8 cellular contexts compared by ENCODE assay signal in genomic region chr16:67169642-67170167, GRCh38. TPM values are rescaled to one million over a fixed set of nuclear protein-coding genes. Genes with fewer than 3 reads are reported as not detected.
A peak's percentile ranks its signal among the peaks of the same experiment; 100 is the strongest.
DNase-seq lines count a peak whose midpoint lies in the region; ATAC-seq and TF ChIP-seq lines count a peak whose summit lies in the region.

No MANE protein-coding gene starts in this region.

- H3K4me3 ChIP-seq in HUES6 (ENCODE audit: low read depth, low read length) (peak overlapping the region; percentile 79), trophoblast cell (ENCODE audit: low read depth, low read length) (no peak overlapping the region)

- H3K36me3 Mint-ChIP-seq in glutamatergic neuron (ENCODE audit: unreplicated experiment): peaks cover 5% of the 10 kb centered on the region

- H3K27me3 Mint-ChIP-seq in glutamatergic neuron (ENCODE audit: unreplicated experiment): peaks cover 32% of the 10 kb centered on the region

- H3K27me3 ChIP-seq in HUES6 (ENCODE audit: control insufficient read depth, insufficient read depth, low read length) (peaks cover 87% of the 10 kb centered on the region), trophoblast cell (ENCODE audit: insufficient read depth, low read length) (peaks cover 63% of the 10 kb centered on the region)

- peak overlapping the region; percentile 82 for H4K8ac ChIP-seq in trophoblast cell (ENCODE audit: low read depth, low read length)

- H2AFZ ChIP-seq in trophoblast cell (ENCODE audit: insufficient read depth, low read length, poor library complexity): peak overlapping the region; percentile 57

- H3K4me2 ChIP-seq in trophoblast cell (ENCODE audit: low read length): peak overlapping the region; percentile 86

- H3K79me2 ChIP-seq in trophoblast cell (ENCODE audit: control insufficient read depth, insufficient read depth, low read length, poor library complexity): peaks cover 1% of the 10 kb centered on the region

- peaks cover 19% of the 10 kb centered on the region for H3K4me1 ChIP-seq in HUES6 (ENCODE audit: control insufficient read depth, insufficient read depth, low read length)
- peaks cover 19 to 28% of the 10 kb centered on the region in 2 experiments for H3K4me1 ChIP-seq in trophoblast cell (ENCODE audit: control insufficient read depth in 1 of 2, insufficient read depth in 2 of 2, low read length in 2 of 2)

- no peak overlapping the region for H2AK5ac ChIP-seq in trophoblast cell (ENCODE audit: low read length)

- H4K12ac ChIP-seq in trophoblast cell (ENCODE audit: low read depth, low read length): peak overlapping the region; percentile 70

- TF ChIP-seq CTCF in glutamatergic neuron (IDR thresholded peaks at IDR 0.05; ENCODE audit: partially characterized antibody, unreplicated experiment): peak; percentile 90

- no peak overlapping the region for H3K4ac ChIP-seq in trophoblast cell (ENCODE audit: low read depth, low read length)

- H3K18ac ChIP-seq in trophoblast cell (ENCODE audit: low read length): peak overlapping the region; percentile 83

- ATAC-seq in GM18870 (IDR thresholded peaks at IDR 0.05; ENCODE audit: unreplicated experiment) (no peak), HG03280 (IDR thresholded peaks at IDR 0.05; ENCODE audit: unreplicated experiment) (no peak)

- H2BK5ac ChIP-seq in trophoblast cell (ENCODE audit: low read depth, low read length, poor library complexity): no peak overlapping the region

- H3K9me3 ChIP-seq in HUES6 (ENCODE audit: control insufficient read depth, insufficient read depth, low read depth, low read length) (no peaks in the 10 kb centered on the region), trophoblast cell (ENCODE audit: insufficient read depth, low read depth, low read length) (peaks cover 4% of the 10 kb centered on the region)

- H3K36me3 ChIP-seq in HUES6 (ENCODE audit: control insufficient read depth, insufficient read depth, low read length) (no peaks in the 10 kb centered on the region), trophoblast cell (ENCODE audit: control insufficient read depth in 1 of 2, insufficient read depth in 2 of 2, low read length in 2 of 2) (no peaks in the 10 kb centered on the region)

- H3K79me1 ChIP-seq in trophoblast cell (ENCODE audit: low read length): peaks cover 5% of the 10 kb centered on the region

- H3K27ac ChIP-seq in HUES6 (ENCODE audit: low read depth, low read length) (no peak overlapping the region), trophoblast cell (ENCODE audit: low read depth, low read length) (peak overlapping the region; percentile 21)

- DNase-seq in DMS153 (lab: John Stamatoyannopoulos, UW) (peak; percentile 20), glutamatergic neuron (peak; percentile 87), trophoblast cell (peak in 1 of 2 donors; percentile 30), NCI-H2107 treated with DMSO at 0.1 percent for 48 hours (lab: John Stamatoyannopoulos, UW; ENCODE audit: unreplicated experiment) (no peak)
- peak; percentile 81 for DNase-seq in activated CD8-positive, alpha-beta memory T cell treated with anti-CD3 and anti-CD28 coated beads, Interleukin-2, amount 50 U/mL, for 48 hours

- peaks cover 9% of the 10 kb centered on the region for H3K4me1 Mint-ChIP-seq in glutamatergic neuron (ENCODE audit: low read depth, unreplicated experiment)

- H3K9ac ChIP-seq in HUES6 (ENCODE audit: low read length): peak overlapping the region; percentile 41
- H3K9ac ChIP-seq in trophoblast cell (ENCODE audit: low read length): no peak overlapping the region

- H3K14ac ChIP-seq in trophoblast cell (ENCODE audit: low read length): peak overlapping the region; percentile 80

- peaks cover 7% of the 10 kb centered on the region for H3K9me3 Mint-ChIP-seq in glutamatergic neuron (ENCODE audit: unreplicated experiment)

- peak overlapping the region; percentile 10 for H2BK120ac ChIP-seq in trophoblast cell (ENCODE audit: insufficient read depth, low read length, poor library complexity)

- no peak overlapping the region for H3K23ac ChIP-seq in trophoblast cell (ENCODE audit: low read length)

- no CpG with 5 or more reads among the region's 24 CpGs for WGBS in trophoblast cell (ENCODE audit: extremely low coverage, insufficient coverage, insufficient read length)

- H2BK12ac ChIP-seq in trophoblast cell (ENCODE audit: low read length): no peak overlapping the region

- H3K27ac Mint-ChIP-seq in glutamatergic neuron (ENCODE audit: unreplicated experiment): peak overlapping the region; percentile 59

- H4K91ac ChIP-seq in trophoblast cell (ENCODE audit: low read depth, low read length): peak overlapping the region; percentile 55

- H3K4me3 Mint-ChIP-seq in glutamatergic neuron (ENCODE audit: unreplicated experiment): peak overlapping the region; percentile 88

RNA-seq across cellular contexts. Expression of gene NOL3, which starts 0.6 kb away (rescaled TPM):
- total RNA-seq in glutamatergic neuron (ENCODE audit: unreplicated experiment): 8.8 TPM
- 4.9 and 5.2 TPM in 2 replicates for polyA plus RNA-seq in trophoblast cell (2013)

RNA-seq across cellular contexts. Expression of gene HSF4, which starts 5.2 kb away (rescaled TPM):
- 7.2 TPM for total RNA-seq in glutamatergic neuron (ENCODE audit: unreplicated experiment)
- 4.6 and 5.1 TPM in 2 replicates for polyA plus RNA-seq in trophoblast cell (2013)

RNA-seq across cellular contexts. Expression of gene FBXL8, which starts 9.9 kb away (rescaled TPM):
- total RNA-seq in glutamatergic neuron (ENCODE audit: unreplicated experiment): 3.1 TPM
- polyA plus RNA-seq in trophoblast cell (2013): 3.0 and 3.5 TPM in 2 replicates

RNA-seq across cellular contexts. Expression of gene TRADD, which starts 10.0 kb away (rescaled TPM):
- total RNA-seq in glutamatergic neuron (ENCODE audit: unreplicated experiment): 1.0 TPM
- polyA plus RNA-seq in trophoblast cell (2013): 4.8 and 5.4 TPM in 2 replicates

RNA-seq across cellular contexts. Expression of gene MATCAP1, which starts 14.1 kb away (rescaled TPM):
- total RNA-seq in glutamatergic neuron (ENCODE audit: unreplicated experiment): 197 TPM
- 14.8 and 15.3 TPM in 2 replicates for polyA plus RNA-seq in trophoblast cell (2013)
